8 cellular contexts compared by ENCODE assay signal in genomic region chr3:148991219-148992026, GRCh38. TPM values are rescaled to one million over a fixed set of nuclear protein-coding genes. Genes with fewer than 3 reads are reported as not detected.
DNase-seq lines count a peak whose midpoint lies in the region; ATAC-seq and TF ChIP-seq lines count a peak whose summit lies in the region.

Gene GYG1 (plus strand): TSS chr3:148991540. CDS start chr3:148991641, 101 bp downstream.

- peaks cover 11 to 15% of the 10 kb centered on the region in 2 donors for H3K4me1 ChIP-seq in duodenal mucosa (ENCODE audit: control insufficient read depth in 1 of 2, insufficient read depth in 2 of 2, low read length in 2 of 2)

- DNase-seq in Ammon's horn (ENCODE audit: low spot score) = peak; percentile 89
- peak; percentile 76 to 94 for DNase-seq in NCI-H526 (lab: John Stamatoyannopoulos, UW)
- peak; percentile 82 for DNase-seq in activated CD4-positive, alpha-beta memory T cell treated with anti-CD3 and anti-CD28 coated beads for 36 hours
- DNase-seq in lower leg skin (ENCODE audit: low spot score in 2 of 2) = peak; percentile 48 to 96
- DNase-seq in stimulated activated CD4-positive, alpha-beta T cell treated with anti-CD3 and anti-CD28 coated beads, TNF-alpha, amount 100 ng/mL, for 1 hour (ENCODE audit: low read depth in 3 of 3, low spot score in 1 of 3) = peak; percentile 43 to 69 (median 69)

- TF ChIP-seq POLR2A in GM18951 (IDR thresholded peaks at IDR 0.05; ENCODE audit: extremely low read depth, insufficient read depth, insufficient read length) (peak; percentile 98), lower leg skin (IDR thresholded peaks at IDR 0.05) (peak in 1 of 2 donors; percentile 12)

- H3K4me1 Mint-ChIP-seq in activated CD4-positive, alpha-beta memory T cell treated with anti-CD3 and anti-CD28 coated beads for 36 hours (ENCODE audit: low read depth) = peaks cover 30% of the 10 kb centered on the region

- H3K27me3 Mint-ChIP-seq in activated CD4-positive, alpha-beta memory T cell treated with anti-CD3 and anti-CD28 coated beads for 36 hours = no peaks in the 10 kb centered on the region

- no peaks in the 10 kb centered on the region for H3K9me3 Mint-ChIP-seq in activated CD4-positive, alpha-beta memory T cell treated with anti-CD3 and anti-CD28 coated beads for 36 hours

- intact Hi-C loops in activated CD4-positive, alpha-beta memory T cell treated with anti-CD3 and anti-CD28 coated beads for 36 hours (cut with micrococcal nuclease) = loop anchor here (1.0 to 2.0 kb wide), 4 partner anchors 13 to 138 kb away; partner anchors contain the start of gene HPS3
- intact Hi-C loops in lower leg skin (cut with DNase I; ENCODE audit: low total_unique reads) = no loop called here

- H3K9ac ChIP-seq in duodenal mucosa (ENCODE audit: low read depth in 1 of 2, low read length in 2 of 2) = peak within 1 kb of the TSS; percentile 55 to 68

- ATAC-seq in HG03175 (IDR thresholded peaks at IDR 0.05; ENCODE audit: unreplicated experiment) = peak; percentile 89

- H3K27ac ChIP-seq in duodenal mucosa (ENCODE audit: low read depth, low read length) = peak within 1 kb of the TSS; percentile 85

- H3K4me3 ChIP-seq in duodenal mucosa (ENCODE audit: low read depth in 1 of 2, low read length in 2 of 2) = peak within 1 kb of the TSS; percentile 76 to 79
- peak within 1 kb of the TSS; percentile 78 for H3K4me3 ChIP-seq in lower leg skin (ENCODE audit: low read depth, poor library complexity, severe bottlenecking)

- TF ChIP-seq CTCF in lower leg skin (IDR thresholded peaks at IDR 0.05) = no peak

- in situ Hi-C loops in GM18951 (cut with MboI; ENCODE audit: low sequenced_read_pairs, unreplicated experiment) = no loop called here

- H3K9me3 ChIP-seq in duodenal mucosa (ENCODE audit: control insufficient read depth in 1 of 2, low read length in 2 of 2) = no peaks in the 10 kb centered on the region

- H3K27ac Mint-ChIP-seq in activated CD4-positive, alpha-beta memory T cell treated with anti-CD3 and anti-CD28 coated beads for 36 hours = peak within 1 kb of the TSS; percentile 77

- H3K27me3 ChIP-seq in duodenal mucosa (ENCODE audit: control insufficient read depth in 1 of 2, insufficient read depth in 2 of 2, low read length in 2 of 2) = no peaks in the 10 kb centered on the region

- peak within 1 kb of the TSS; percentile 68 for H3K4me3 Mint-ChIP-seq in activated CD4-positive, alpha-beta memory T cell treated with anti-CD3 and anti-CD28 coated beads for 36 hours

- POLR2A ChIA-PET in activated CD4-positive, alpha-beta memory T cell treated with anti-CD3 and anti-CD28 coated beads for 36 hours (lab: Charles Lee) = interaction anchor here (1.0 to 1.5 kb wide), 8 partner anchors 11 to 139 kb away, joined by 3 to 6 read pairs (median 3); no protein-coding TSS in a partner anchor

- CTCF ChIA-PET in activated CD4-positive, alpha-beta memory T cell treated with anti-CD3 and anti-CD28 coated beads for 36 hours (lab: Charles Lee) = interaction anchor here (1.2 to 2.4 kb wide), 3 partner anchors 11 to 129 kb away, joined by 3 to 6 read pairs (median 4); no protein-coding TSS in a partner anchor

- H3K36me3 ChIP-seq in duodenal mucosa (ENCODE audit: control insufficient read depth in 1 of 2, insufficient read depth in 2 of 2, low read length in 2 of 2) = peaks cover 0 to 17% of the 10 kb centered on the region in 2 donors

- H3K36me3 Mint-ChIP-seq in activated CD4-positive, alpha-beta memory T cell treated with anti-CD3 and anti-CD28 coated beads for 36 hours = peaks cover 13% of the 10 kb centered on the region

- WGBS in lower leg skin, 2 donors = 0 to 2% methylated on average over 18 to 44 of the region's 91 CpGs

RNA-seq across cellular contexts. Expression of gene GYG1, which starts in this region (rescaled TPM):
- total RNA-seq in activated CD4-positive, alpha-beta memory T cell treated with anti-CD3 and anti-CD28 coated beads for 36 hours = 10 to 100 TPM; 21.5 to 22.1 TPM
- total RNA-seq in lower leg skin = 10 to 100 TPM in 1 of 4 donors, 1 to 10 TPM in 3; 6.7 to 12.3 (median 7.5) TPM

Comparison
In these comparisons a context has a peak if more than half of its experiments do, and no peak if none do; other contexts are left out.
1. Peak in every context shown above with its lines: DNase-seq, ATAC-seq, H3K4me3 ChIP-seq and H3K27ac ChIP-seq.